ENCODE assay signal across 31 cellular contexts in genomic region chr2:209314641-209315040, GRCh38.
DNase-seq lines count a peak whose midpoint lies in the region; ATAC-seq and TF ChIP-seq lines count a peak whose summit lies in the region.
"Had no signal": no experiment of that assay in that cellular context is flagged by ENCODE, and none has a peak within 500 bp of the region (broad histone marks: within the 10 kb centered on the region; RNA-seq: fewer than 3 reads in every experiment).

No MANE protein-coding gene starts in this region.

- no peaks in the 10 kb centered on the region for H3K9me3 Mint-ChIP-seq in T-helper 2 cell treated with Interferon-gamma antibody and Interleukin-4, amounts not matched to agents 5 μg/mL and 100 μg/mL, for 36 hours
- H3K9me3 Mint-ChIP-seq: activated naive CD8-positive, alpha-beta T cell treated with anti-CD3 and anti-CD28 coated beads for 36 hours; H9; T-helper 1 cell treated with Interleukin-12 subunit alpha and Interleukin-12 subunit beta and Interleukin-4 antibody, amounts not matched to agents 30 μg/mL and 1 μg/mL, for 36 hours had no signal

- no peaks in the 10 kb centered on the region for H3K36me3 Mint-ChIP-seq in T-helper 2 cell treated with Interferon-gamma antibody and Interleukin-4, amounts not matched to agents 5 μg/mL and 100 μg/mL, for 36 hours (ENCODE audit: low read depth)
- H3K36me3 Mint-ChIP-seq: activated naive CD8-positive, alpha-beta T cell treated with anti-CD3 and anti-CD28 coated beads for 36 hours; CD4-positive, alpha-beta memory T cell had no signal

- H3K27me3 Mint-ChIP-seq in T-helper 2 cell treated with Interferon-gamma antibody and Interleukin-4, amounts not matched to agents 5 μg/mL and 100 μg/mL, for 36 hours (ENCODE audit: low read depth), result no peaks in the 10 kb centered on the region
- H3K27me3 Mint-ChIP-seq: activated naive CD8-positive, alpha-beta T cell treated with anti-CD3 and anti-CD28 coated beads for 36 hours; CD4-positive, alpha-beta memory T cell had no signal

- H3K9ac ChIP-seq in PC-3 (ENCODE audit: low read length) (no peak overlapping the region), smooth muscle cell (ENCODE audit: low read depth) (no peak overlapping the region)

- DNase-seq in COLO829 (ENCODE audit: low spot score), result peak; percentile 17
- DNase-seq in PC-3, result peak; percentile 35
- DNase-seq in choroid plexus epithelial cell (ENCODE audit: low read depth), result peak; percentile 41
- peak; percentile 84 for DNase-seq in kidney glomerular epithelial cell (lab: John Stamatoyannopoulos, UW)
- DNase-seq in Right ventricle myocardium inferior (ENCODE audit: missing footprints), result no peak
- DNase-seq in stimulated activated CD4-positive, alpha-beta T cell treated with anti-CD3 and anti-CD28 coated beads, Interleukin-2, amount 100 ng/mL, for 48 hours, result no peak
- DNase-seq in smooth muscle cell (lab: John Stamatoyannopoulos, UW; ENCODE audit: unreplicated experiment), result no peak
- no peak for DNase-seq in T-helper 2 cell treated with Interferon-gamma antibody and Interleukin-4, amounts not matched to agents 5 μg/mL and 100 μg/mL, for 36 hours (ENCODE audit: low spot score)
- DNase-seq: activated effector memory CD4-positive, alpha-beta T cell treated with anti-CD3 and anti-CD28 coated beads, Interleukin-2, amount 50 U/mL, for 16 hours; activated naive CD8-positive, alpha-beta T cell treated with anti-CD3 and anti-CD28 coated beads for 36 hours; activated T-cell treated with anti-CD3 and anti-CD28 coated beads, Interleukin-2, amount 50 U/mL, for 1 hour; CD4-positive, alpha-beta memory T cell; DMS153; effector CD4-positive, alpha-beta T cell; erythroblast; gastrocnemius medialis; GF-D8; H9; left lung; NCI-H1105; NCI-H1930; NCI-H526 treated with DMSO at 0.1 percent for 48 hours; nucleus accumbens; Peyer's patch; stimulated activated CD8-positive, alpha-beta memory T cell treated with anti-CD3 and anti-CD28 coated beads, Interleukin-4, amount 100 ng/mL, for 48 hours; stomach; tibial artery had no signal

- H3K4me1 ChIP-seq in PC-3 (ENCODE audit: insufficient read depth, low read length), result no peaks in the 10 kb centered on the region
- H3K4me1 ChIP-seq in smooth muscle cell (ENCODE audit: low read depth), result no peaks in the 10 kb centered on the region
- H3K4me1 ChIP-seq: gastrocnemius medialis, left lung, Peyer's patch, SJSA1, stomach, tibial artery had no signal

- H2AFZ ChIP-seq in PC-3 (ENCODE audit: low read length) (no peak overlapping the region), smooth muscle cell (ENCODE audit: low read depth) (no peak overlapping the region)
- H2AFZ ChIP-seq: hepatocyte had no signal

- H3K27ac ChIP-seq in PC-3 (ENCODE audit: low read length) (no peak overlapping the region), smooth muscle cell (ENCODE audit: low read depth) (no peak overlapping the region)
- H3K27ac ChIP-seq: gastrocnemius medialis, hepatocyte, left lung, Peyer's patch, SJSA1, skin epidermis, stomach, tibial artery had no signal

- no peaks in the 10 kb centered on the region for H3K4me1 Mint-ChIP-seq in T-helper 2 cell treated with Interferon-gamma antibody and Interleukin-4, amounts not matched to agents 5 μg/mL and 100 μg/mL, for 36 hours (ENCODE audit: low read depth)
- H3K4me1 Mint-ChIP-seq: activated naive CD8-positive, alpha-beta T cell treated with anti-CD3 and anti-CD28 coated beads for 36 hours; CD4-positive, alpha-beta memory T cell had no signal

- TF ChIP-seq CTCF in PC-3 (conservative IDR thresholded peaks at IDR 0.05; ENCODE audit: low read depth, low read length) (no peak), choroid plexus epithelial cell (conservative IDR thresholded peaks at IDR 0.05; ENCODE audit: low read depth, low read length) (no peak), smooth muscle cell (IDR thresholded peaks at IDR 0.05; ENCODE audit: borderline replicate concordance, insufficient read depth, poor library complexity, severe bottlenecking) (no peak)

- H3K36me3 ChIP-seq in PC-3 (ENCODE audit: low read depth, low read length) (no peaks in the 10 kb centered on the region), smooth muscle cell (ENCODE audit: low read depth) (no peaks in the 10 kb centered on the region)
- H3K36me3 ChIP-seq: gastrocnemius medialis, left lung, Peyer's patch, SJSA1, stomach, tibial artery had no signal

- no peak overlapping the region for H3K4me3 ChIP-seq in PC-3 (ENCODE audit: low read length)
- no peak overlapping the region for H3K4me3 ChIP-seq in choroid plexus epithelial cell (ENCODE audit: low read depth, low read length)
- H3K4me3 ChIP-seq in smooth muscle cell, result no peak overlapping the region
- H3K4me3 ChIP-seq: gastrocnemius medialis, hepatocyte, left lung, Peyer's patch, SJSA1, skin epidermis, stomach, tibial artery had no signal

- no TSS peak for BruUV-seq in PC-3 (replicated peaks; lab: Mats Ljungman, UMichigan)

- POLR2A ChIA-PET in PC-3 (lab: Charles Lee; ENCODE audit: unreplicated experiment), result no interaction called here

- 85% methylated on average over 2 of the region's 2 CpGs for WGBS in smooth muscle cell (ENCODE audit: low lambda C conversion rate)

- H3K4me2 ChIP-seq in PC-3 (ENCODE audit: low read length) (no peak overlapping the region), smooth muscle cell (no peak overlapping the region)
- H3K4me2 ChIP-seq: hepatocyte had no signal

- H3K79me2 ChIP-seq in PC-3 (ENCODE audit: low read length) (no peaks in the 10 kb centered on the region), smooth muscle cell (ENCODE audit: low read depth) (no peaks in the 10 kb centered on the region)
- H3K79me2 ChIP-seq: hepatocyte had no signal

- H3K27me3 ChIP-seq in PC-3 (ENCODE audit: low read length) (peaks cover 55% of the 10 kb centered on the region), smooth muscle cell (ENCODE audit: low read depth) (no peaks in the 10 kb centered on the region)
- H3K27me3 ChIP-seq: gastrocnemius medialis, hepatocyte, left lung, Peyer's patch, stomach, tibial artery had no signal

- CTCF ChIA-PET in PC-3 (lab: Charles Lee), result no interaction called here

- H4K20me1 ChIP-seq in PC-3 (ENCODE audit: low read length) (no peaks in the 10 kb centered on the region), smooth muscle cell (ENCODE audit: low read depth) (no peaks in the 10 kb centered on the region)

- no peaks in the 10 kb centered on the region for H3K9me2 ChIP-seq in PC-3 (replicated peaks; ENCODE audit: low read length)

- ATAC-seq in PC-3 (no peak), Right ventricle myocardium inferior (no peak)
- ATAC-seq: gastrocnemius medialis, left lung had no signal

- H3K27ac Mint-ChIP-seq in T-helper 2 cell treated with Interferon-gamma antibody and Interleukin-4, amounts not matched to agents 5 μg/mL and 100 μg/mL, for 36 hours, result no peak overlapping the region
- H3K27ac Mint-ChIP-seq: activated naive CD8-positive, alpha-beta T cell treated with anti-CD3 and anti-CD28 coated beads for 36 hours; CD4-positive, alpha-beta memory T cell; H9; T-helper 1 cell treated with Interleukin-12 subunit alpha and Interleukin-12 subunit beta and Interleukin-4 antibody, amounts not matched to agents 30 μg/mL and 1 μg/mL, for 36 hours had no signal

- no peak overlapping the region for H3K4me3 Mint-ChIP-seq in T-helper 2 cell treated with Interferon-gamma antibody and Interleukin-4, amounts not matched to agents 5 μg/mL and 100 μg/mL, for 36 hours
- H3K4me3 Mint-ChIP-seq: activated naive CD8-positive, alpha-beta T cell treated with anti-CD3 and anti-CD28 coated beads for 36 hours; CD4-positive, alpha-beta memory T cell; H9; T-helper 1 cell treated with Interleukin-12 subunit alpha and Interleukin-12 subunit beta and Interleukin-4 antibody, amounts not matched to agents 30 μg/mL and 1 μg/mL, for 36 hours had no signal

- intact Hi-C loops in PC-3 (cut with micrococcal nuclease), result no loop called here
- intact Hi-C loops in Right ventricle myocardium inferior (cut with DNase I), result no loop called here

- no peaks in the 10 kb centered on the region for H3K9me3 ChIP-seq in PC-3 (ENCODE audit: low read length)
- no peaks in the 10 kb centered on the region for H3K9me3 ChIP-seq in smooth muscle cell (replicated peaks; ENCODE audit: low read depth)
- H3K9me3 ChIP-seq: gastrocnemius medialis, left lung, Peyer's patch, SJSA1, stomach, tibial artery had no signal

- no peaks in the 10 kb centered on the region for H3F3A ChIP-seq in PC-3 (ENCODE audit: low read length, unreplicated experiment)
- no peaks in the 10 kb centered on the region for H3F3A ChIP-seq in smooth muscle cell (ENCODE audit: low read depth)

Comparison
In these comparisons a context has a peak if more than half of its experiments do, and no peak if none do; other contexts are left out.
1. DNase-seq: peak in COLO829 (single experiment), PC-3 (single experiment), choroid plexus epithelial cell (single experiment) and kidney glomerular epithelial cell (single experiment); none in Right ventricle myocardium inferior (single experiment), stimulated activated CD4-positive, alpha-beta T cell treated with anti-CD3 and anti-CD28 coated beads, Interleukin-2, amount 100 ng/mL, for 48 hours (0 of 2), smooth muscle cell (single experiment) and T-helper 2 cell treated with Interferon-gamma antibody and Interleukin-4, amounts not matched to agents 5 μg/mL and 100 μg/mL, for 36 hours (single experiment).